Comparison of ENCODE assay signal across 9 cellular contexts in the genomic region with DNA sequence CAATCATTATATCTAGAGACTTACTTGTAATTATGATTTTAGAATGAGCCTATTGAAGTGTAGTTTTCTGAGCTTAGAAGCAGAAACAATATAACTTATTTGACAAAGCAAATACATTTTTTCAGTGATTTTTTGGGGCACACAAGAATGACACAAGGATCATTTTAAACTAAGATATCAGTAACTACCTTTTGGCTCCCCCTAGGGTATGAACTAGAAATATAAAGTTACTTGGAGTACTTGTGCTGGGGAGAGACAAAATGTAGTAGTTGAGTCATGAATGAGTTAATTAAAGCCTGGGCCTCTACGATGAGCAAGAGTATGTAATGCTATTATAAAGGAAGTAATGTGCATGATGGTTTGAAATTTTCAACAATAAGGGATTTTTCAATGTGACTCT.
DNase-seq lines count a peak whose midpoint lies in the region; ATAC-seq and TF ChIP-seq lines count a peak whose summit lies in the region.
"Had no signal": no experiment of that assay in that cellular context is flagged by ENCODE, and none has a peak within 500 bp of the region (broad histone marks: within the 10 kb centered on the region; RNA-seq: fewer than 3 reads in every experiment).

No MANE protein-coding gene starts in this region.

- peak; percentile 20 for ATAC-seq in activated CD8-positive, alpha-beta T cell treated with anti-CD3 and anti-CD28 coated beads for 36 hours
- no peak for ATAC-seq in activated CD8-positive, alpha-beta T cell treated with anti-CD3 and anti-CD28 coated beads, Interleukin-2, amount 10 ng/mL, durations not matched to agents 7 days and 5 days
- no peak for ATAC-seq in GM21737 (IDR thresholded peaks at IDR 0.05; ENCODE audit: unreplicated experiment)

- H3K36me3 Mint-ChIP-seq in activated CD8-positive, alpha-beta T cell treated with anti-CD3 and anti-CD28 coated beads for 36 hours (ENCODE audit: low read depth) = no peaks in the 10 kb centered on the region
- H3K36me3 Mint-ChIP-seq in activated CD8-positive, alpha-beta T cell treated with anti-CD3 and anti-CD28 coated beads, Interleukin-2, amount 10 ng/mL, durations not matched to agents 7 days and 5 days (ENCODE audit: low read depth) = no peaks in the 10 kb centered on the region
- no peaks in the 10 kb centered on the region for H3K36me3 Mint-ChIP-seq in endodermal cell (ENCODE audit: low read depth)
- H3K36me3 Mint-ChIP-seq: CD4-positive, CD25-positive, alpha-beta regulatory T cell had no signal

- in situ Hi-C loops in G401 (cut with HindIII; ENCODE audit: low sequenced_read_pairs) = no loop called here

- DNase-seq in activated CD8-positive, alpha-beta T cell treated with anti-CD3 and anti-CD28 coated beads for 36 hours = no peak
- no peak for DNase-seq in activated CD8-positive, alpha-beta T cell treated with anti-CD3 and anti-CD28 coated beads, Interleukin-2, amount 10 ng/mL, durations not matched to agents 7 days and 5 days
- DNase-seq in NCI-H226 (peak; percentile 13), endodermal cell (no peak), stromal cell of bone marrow (ENCODE audit: low read depth) (peak; percentile 44), G401 (ENCODE audit: low spot score) (no peak)
- DNase-seq in activated CD4-positive, alpha-beta T cell treated with anti-CD3 and anti-CD28 coated beads for 4 hours = no peak

- H3K27me3 Mint-ChIP-seq in activated CD8-positive, alpha-beta T cell treated with anti-CD3 and anti-CD28 coated beads for 36 hours = no peaks in the 10 kb centered on the region
- H3K27me3 Mint-ChIP-seq in activated CD8-positive, alpha-beta T cell treated with anti-CD3 and anti-CD28 coated beads, Interleukin-2, amount 10 ng/mL, durations not matched to agents 7 days and 5 days (ENCODE audit: low read depth) = no peaks in the 10 kb centered on the region
- no peaks in the 10 kb centered on the region for H3K27me3 Mint-ChIP-seq in endodermal cell (ENCODE audit: insufficient read depth)
- H3K27me3 Mint-ChIP-seq: CD4-positive, CD25-positive, alpha-beta regulatory T cell had no signal

- H3K9me3 Mint-ChIP-seq in activated CD8-positive, alpha-beta T cell treated with anti-CD3 and anti-CD28 coated beads for 36 hours = no peaks in the 10 kb centered on the region
- no peaks in the 10 kb centered on the region for H3K9me3 Mint-ChIP-seq in activated CD8-positive, alpha-beta T cell treated with anti-CD3 and anti-CD28 coated beads, Interleukin-2, amount 10 ng/mL, durations not matched to agents 7 days and 5 days (ENCODE audit: insufficient read depth)
- H3K9me3 Mint-ChIP-seq in endodermal cell = no peaks in the 10 kb centered on the region

- H3K9me3 ChIP-seq in endodermal cell (ENCODE audit: control insufficient read depth, low read length) = no peaks in the 10 kb centered on the region

- WGBS in endodermal cell (ENCODE audit: insufficient coverage in 1 of 2, insufficient read length in 1 of 2), 2 experiments = 56 to 61% methylated on average over 1 of the region's 1 CpG

- H3K36me3 ChIP-seq in endodermal cell (ENCODE audit: control insufficient read depth, insufficient read depth, low read length) = no peaks in the 10 kb centered on the region

- H3K27ac Mint-ChIP-seq in activated CD8-positive, alpha-beta T cell treated with anti-CD3 and anti-CD28 coated beads for 36 hours = no peak overlapping the region
- H3K27ac Mint-ChIP-seq in activated CD8-positive, alpha-beta T cell treated with anti-CD3 and anti-CD28 coated beads, Interleukin-2, amount 10 ng/mL, durations not matched to agents 7 days and 5 days = no peak overlapping the region
- H3K27ac Mint-ChIP-seq in endodermal cell = no peak overlapping the region
- H3K27ac Mint-ChIP-seq: CD4-positive, CD25-positive, alpha-beta regulatory T cell had no signal

- CTCF ChIA-PET in activated CD8-positive, alpha-beta T cell treated with anti-CD3 and anti-CD28 coated beads for 36 hours (lab: Charles Lee) = interaction anchor here (1.3 kb wide), 1 partner anchor 15 kb away, joined by 3 read pairs; no protein-coding TSS in a partner anchor
- CTCF ChIA-PET in activated CD8-positive, alpha-beta T cell treated with anti-CD3 and anti-CD28 coated beads, Interleukin-2, amount 10 ng/mL, durations not matched to agents 7 days and 5 days (lab: Charles Lee) = no interaction called here

- peak; percentile 40 for TF ChIP-seq CTCF in activated CD8-positive, alpha-beta T cell treated with anti-CD3 and anti-CD28 coated beads for 36 hours (IDR thresholded peaks at IDR 0.05)
- TF ChIP-seq CTCF in endodermal cell (conservative IDR thresholded peaks at IDR 0.05) = peak; percentile 75

- intact Hi-C loops in activated CD8-positive, alpha-beta T cell treated with anti-CD3 and anti-CD28 coated beads for 36 hours (cut with micrococcal nuclease) = no loop called here

- H3K9ac ChIP-seq in endodermal cell (ENCODE audit: extremely low read depth, low read length, poor library complexity, severe bottlenecking) = no peak overlapping the region

- POLR2A ChIA-PET in activated CD8-positive, alpha-beta T cell treated with anti-CD3 and anti-CD28 coated beads for 36 hours (lab: Charles Lee) = no interaction called here
- POLR2A ChIA-PET in activated CD8-positive, alpha-beta T cell treated with anti-CD3 and anti-CD28 coated beads, Interleukin-2, amount 10 ng/mL, durations not matched to agents 7 days and 5 days (lab: Charles Lee) = no interaction called here

- no peak overlapping the region for H3K27ac ChIP-seq in endodermal cell (ENCODE audit: low read depth, low read length)

- no peak overlapping the region for H3K4me3 ChIP-seq in endodermal cell (ENCODE audit: low read length)

- H3K4me1 ChIP-seq in endodermal cell (ENCODE audit: control insufficient read depth, insufficient read depth, low read length) = no peaks in the 10 kb centered on the region

- H3K4me3 Mint-ChIP-seq in activated CD8-positive, alpha-beta T cell treated with anti-CD3 and anti-CD28 coated beads for 36 hours = no peak overlapping the region
- H3K4me3 Mint-ChIP-seq in activated CD8-positive, alpha-beta T cell treated with anti-CD3 and anti-CD28 coated beads, Interleukin-2, amount 10 ng/mL, durations not matched to agents 7 days and 5 days = no peak overlapping the region
- H3K4me3 Mint-ChIP-seq in endodermal cell = no peak overlapping the region
- H3K4me3 Mint-ChIP-seq: CD4-positive, CD25-positive, alpha-beta regulatory T cell had no signal

- H3K4me1 Mint-ChIP-seq in activated CD8-positive, alpha-beta T cell treated with anti-CD3 and anti-CD28 coated beads for 36 hours (ENCODE audit: low read depth) = no peaks in the 10 kb centered on the region
- no peaks in the 10 kb centered on the region for H3K4me1 Mint-ChIP-seq in activated CD8-positive, alpha-beta T cell treated with anti-CD3 and anti-CD28 coated beads, Interleukin-2, amount 10 ng/mL, durations not matched to agents 7 days and 5 days (ENCODE audit: low read depth)
- H3K4me1 Mint-ChIP-seq in endodermal cell = no peaks in the 10 kb centered on the region

- no peaks in the 10 kb centered on the region for H3K27me3 ChIP-seq in endodermal cell (ENCODE audit: control insufficient read depth, insufficient read depth, low read length, poor library complexity, severe bottlenecking)

Comparison
In these comparisons a context has a peak if more than half of its experiments do, and no peak if none do; other contexts are left out.
1. DNase-seq: peak in NCI-H226 (single experiment) and stromal cell of bone marrow (single experiment); none in activated CD8-positive, alpha-beta T cell treated with anti-CD3 and anti-CD28 coated beads for 36 hours (single experiment), activated CD8-positive, alpha-beta T cell treated with anti-CD3 and anti-CD28 coated beads, Interleukin-2, amount 10 ng/mL, durations not matched to agents 7 days and 5 days (single experiment), endodermal cell (single experiment), activated CD4-positive, alpha-beta T cell treated with anti-CD3 and anti-CD28 coated beads for 4 hours (0 of 2) and G401 (single experiment).